In the genomic region with DNA sequence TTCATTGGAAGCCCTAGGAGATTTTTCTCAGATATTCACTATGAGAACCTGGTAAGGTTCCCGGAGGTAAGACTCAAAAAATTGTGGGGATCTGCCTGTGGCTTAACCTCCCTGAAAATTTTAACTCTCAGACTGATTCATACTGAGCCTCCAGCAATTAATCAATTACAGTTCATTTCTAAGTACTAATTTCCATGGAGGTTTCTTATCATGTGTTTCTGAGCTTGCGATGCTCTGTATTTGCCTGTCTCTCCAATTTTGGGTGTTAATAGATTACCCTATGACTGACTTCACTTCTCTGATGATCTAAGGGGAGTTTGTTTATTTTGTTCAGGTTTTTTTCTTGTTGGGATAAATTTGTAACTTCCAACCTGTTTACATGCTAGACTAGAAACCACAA, we compare ENCODE assay signal across 23 cellular contexts.
"Had no signal": no experiment of that assay in that cellular context is flagged by ENCODE, and none has a peak within 500 bp of the region (broad histone marks: within the 10 kb centered on the region; RNA-seq: fewer than 3 reads in every experiment).

No MANE protein-coding gene starts in this region.

- H3K27me3 ChIP-seq: brain microvascular endothelial cell, cardiac muscle cell had no signal

- DNase-seq: activated CD4-positive, alpha-beta memory T cell treated with anti-CD3 and anti-CD28 coated beads, Interleukin-2, amount 10 ng/mL, durations not matched to agents 7 days and 5 days; activated CD4-positive, alpha-beta T cell treated with anti-CD3 and anti-CD28 coated beads for 36 hours; activated CD4-positive, alpha-beta T cell treated with anti-CD3 and anti-CD28 coated beads, Interleukin-2, amount 50 U/mL, for 1 hour; activated gamma-delta T cell; activated naive CD4-positive, alpha-beta T cell treated with anti-CD3 and anti-CD28 coated beads, Interleukin-2, amount 10 ng/mL, durations not matched to agents 7 days and 5 days; activated naive CD8-positive, alpha-beta T cell treated with anti-CD3 and anti-CD28 coated beads for 36 hours; activated T-cell treated with anti-CD3 and anti-CD28 coated beads for 4 hours; activated T-cell treated with anti-CD3 and anti-CD28 coated beads, Interleukin-2, amount 50 U/mL, for 48 hours; brain microvascular endothelial cell; NCI-H1092; NCI-H1417; NCI-H1930; NCI-H2171; NCI-H226; NCI-H510A; NCI-H526 treated with DMSO at 0.1 percent for 48 hours; NCI-H82; NK-92 treated with Interleukin-12 subunit alpha and Interleukin-12 subunit beta, amount 100 ng/mL, for 24 hours; SHP77 treated with DMSO at 0.1 percent for 48 hours; T-helper 1 cell had no signal

- H3K27ac Mint-ChIP-seq: activated CD4-positive, alpha-beta memory T cell treated with anti-CD3 and anti-CD28 coated beads, Interleukin-2, amount 10 ng/mL, durations not matched to agents 7 days and 5 days; activated CD4-positive, alpha-beta T cell treated with anti-CD3 and anti-CD28 coated beads for 36 hours; activated naive CD4-positive, alpha-beta T cell treated with anti-CD3 and anti-CD28 coated beads, Interleukin-2, amount 10 ng/mL, durations not matched to agents 7 days and 5 days; activated naive CD8-positive, alpha-beta T cell treated with anti-CD3 and anti-CD28 coated beads for 36 hours; activated T-helper 17 cell treated with anti-CD3 and anti-CD28 coated beads, Interleukin-2, amount 50 U/mL, for 72 hours had no signal

- H3K27ac ChIP-seq: brain microvascular endothelial cell, cardiac muscle cell, VCaP had no signal

- H3K9me3 Mint-ChIP-seq: activated naive CD4-positive, alpha-beta T cell treated with anti-CD3 and anti-CD28 coated beads, Interleukin-2, amount 10 ng/mL, durations not matched to agents 7 days and 5 days had no signal

- H3K4me3 ChIP-seq: cardiac muscle cell had no signal

- H3K36me3 Mint-ChIP-seq: activated naive CD4-positive, alpha-beta T cell treated with anti-CD3 and anti-CD28 coated beads, Interleukin-2, amount 10 ng/mL, durations not matched to agents 7 days and 5 days; activated naive CD8-positive, alpha-beta T cell treated with anti-CD3 and anti-CD28 coated beads for 36 hours had no signal

- H3K36me3 ChIP-seq: brain microvascular endothelial cell, cardiac muscle cell had no signal

- H3K27me3 Mint-ChIP-seq: activated CD4-positive, alpha-beta memory T cell treated with anti-CD3 and anti-CD28 coated beads, Interleukin-2, amount 10 ng/mL, durations not matched to agents 7 days and 5 days; activated CD4-positive, alpha-beta T cell treated with anti-CD3 and anti-CD28 coated beads for 36 hours; activated naive CD4-positive, alpha-beta T cell treated with anti-CD3 and anti-CD28 coated beads, Interleukin-2, amount 10 ng/mL, durations not matched to agents 7 days and 5 days; activated naive CD8-positive, alpha-beta T cell treated with anti-CD3 and anti-CD28 coated beads for 36 hours; activated T-helper 17 cell treated with anti-CD3 and anti-CD28 coated beads, Interleukin-2, amount 50 U/mL, for 72 hours had no signal

- H3K4me1 Mint-ChIP-seq: activated CD4-positive, alpha-beta memory T cell treated with anti-CD3 and anti-CD28 coated beads, Interleukin-2, amount 10 ng/mL, durations not matched to agents 7 days and 5 days; activated CD4-positive, alpha-beta T cell treated with anti-CD3 and anti-CD28 coated beads for 36 hours; activated naive CD4-positive, alpha-beta T cell treated with anti-CD3 and anti-CD28 coated beads, Interleukin-2, amount 10 ng/mL, durations not matched to agents 7 days and 5 days; activated naive CD8-positive, alpha-beta T cell treated with anti-CD3 and anti-CD28 coated beads for 36 hours; activated T-helper 17 cell treated with anti-CD3 and anti-CD28 coated beads, Interleukin-2, amount 50 U/mL, for 72 hours had no signal

- ATAC-seq: activated CD4-positive, alpha-beta T cell treated with anti-CD3 and anti-CD28 coated beads for 36 hours; activated T-helper 17 cell treated with anti-CD3 and anti-CD28 coated beads, Interleukin-2, amount 50 U/mL, for 72 hours had no signal

- H3K4me3 Mint-ChIP-seq: activated CD4-positive, alpha-beta memory T cell treated with anti-CD3 and anti-CD28 coated beads, Interleukin-2, amount 10 ng/mL, durations not matched to agents 7 days and 5 days; activated CD4-positive, alpha-beta T cell treated with anti-CD3 and anti-CD28 coated beads for 36 hours; activated naive CD4-positive, alpha-beta T cell treated with anti-CD3 and anti-CD28 coated beads, Interleukin-2, amount 10 ng/mL, durations not matched to agents 7 days and 5 days; activated naive CD8-positive, alpha-beta T cell treated with anti-CD3 and anti-CD28 coated beads for 36 hours; activated T-helper 17 cell treated with anti-CD3 and anti-CD28 coated beads, Interleukin-2, amount 50 U/mL, for 72 hours had no signal
